25 cellular contexts compared by ENCODE assay signal in the genomic region with DNA sequence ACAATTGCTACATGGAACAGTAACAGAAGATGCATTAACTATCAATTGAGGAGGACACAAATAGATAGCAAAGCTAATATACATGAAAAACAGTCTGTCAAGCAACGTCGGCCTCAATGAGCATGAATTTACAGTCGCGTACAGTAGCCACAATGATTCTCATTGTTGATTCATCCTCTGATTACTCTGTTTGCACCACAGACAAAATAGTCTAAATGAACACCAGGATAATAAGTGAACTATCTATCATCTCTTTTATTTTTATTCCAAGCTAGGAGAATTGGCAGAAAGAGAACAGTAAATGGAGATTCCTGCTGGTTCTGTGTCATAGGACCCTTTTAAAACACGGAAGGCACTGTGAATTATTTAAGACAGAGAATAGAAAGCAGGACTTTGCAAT.
"Had no signal": no experiment of that assay in that cellular context is flagged by ENCODE, and none has a peak within 500 bp of the region (broad histone marks: within the 10 kb centered on the region; RNA-seq: fewer than 3 reads in every experiment).

No MANE protein-coding gene starts in this region.

- ATAC-seq: effector memory CD8-positive, alpha-beta T cell; foreskin keratinocyte; heart right ventricle; left cardiac atrium; left lung; mucosa of descending colon; sciatic nerve; stimulated activated naive CD8-positive, alpha-beta T cell treated with anti-CD3 and anti-CD28 coated beads, Interleukin-15, amount 100 ng/mL, for 72 hours had no signal

- H3K4me1 ChIP-seq: foreskin keratinocyte, heart right ventricle, prostate gland, right atrium auricular region had no signal

- H3K9me3 ChIP-seq: heart right ventricle, left lung, mucosa of descending colon, prostate gland, right atrium auricular region, thyroid gland, vagina had no signal

- DNase-seq: cortex of kidney; effector memory CD8-positive, alpha-beta T cell; foreskin keratinocyte; glutamatergic neuron; heart right ventricle; hippocampal formation; left cardiac atrium; left lung; mesenchymal stem cell; mucosa of descending colon; naive B cell; nucleus accumbens; stimulated activated CD4-positive, alpha-beta T cell treated with anti-CD3 and anti-CD28 coated beads, Interleukin-12 subunit alpha, Interleukin-12 subunit beta, amount 100 ng/mL, for 4 hours; stimulated activated CD4-positive, alpha-beta T cell treated with anti-CD3 and anti-CD28 coated beads, Interleukin-1b, Interleukin-23, amount 100 ng/mL, for 48 hours; stimulated activated CD4-positive, alpha-beta T cell treated with anti-CD3 and anti-CD28 coated beads, Interleukin-4, amount 100 ng/mL, for 1 hour; stimulated activated CD8-positive, alpha-beta memory T cell treated with anti-CD3 and anti-CD28 coated beads, Interleukin-4, amount 100 ng/mL, for 48 hours; stimulated activated naive CD4-positive, alpha-beta T cell; stimulated activated naive CD8-positive, alpha-beta T cell treated with anti-CD3 and anti-CD28 coated beads, Interleukin-15, amount 100 ng/mL, for 72 hours; thyroid gland; trophoblast cell had no signal

- H3K4me3 ChIP-seq: heart right ventricle, left lung, mucosa of descending colon, prostate gland, right atrium auricular region, smooth muscle cell, thyroid gland, vagina had no signal

- H3K27me3 ChIP-seq: right atrium auricular region, thyroid gland, vagina had no signal

- H3K36me3 ChIP-seq: heart right ventricle, left lung, prostate gland, right atrium auricular region, thyroid gland, vagina had no signal

- H3K27ac ChIP-seq: foreskin keratinocyte, heart right ventricle, left lung, prostate gland, right atrium auricular region, thyroid gland, vagina had no signal

- H3K4me2 ChIP-seq: smooth muscle cell had no signal
